In the genomic region with DNA sequence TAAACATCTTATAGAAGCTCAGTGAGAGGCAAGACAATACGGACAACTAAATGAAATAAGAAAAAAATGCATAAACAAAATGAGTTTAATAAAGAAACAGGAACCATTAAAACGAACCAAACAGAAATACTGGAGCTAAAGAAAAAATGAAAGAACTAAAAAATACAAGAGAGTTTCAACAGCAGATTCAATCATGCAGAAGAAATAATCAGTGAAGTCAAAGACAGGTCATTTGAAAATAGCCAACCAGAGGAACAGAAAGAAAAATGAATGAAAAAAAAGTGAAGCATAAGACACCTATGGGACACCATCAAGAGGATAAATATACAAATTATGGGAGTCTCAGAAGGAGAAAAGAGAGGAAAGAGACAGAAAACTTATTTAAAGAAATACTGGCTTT, we compare ENCODE assay signal across 31 cellular contexts. TPM values are rescaled to one million over a fixed set of nuclear protein-coding genes. Genes with fewer than 3 reads are reported as not detected.
"Had no signal": no experiment of that assay in that cellular context is flagged by ENCODE, and none has a peak within 500 bp of the region (broad histone marks: within the 10 kb centered on the region; RNA-seq: fewer than 3 reads in every experiment).

No MANE protein-coding gene starts in this region.

- H3K9me3 ChIP-seq: testis, thyroid gland, uterus had no signal

- H3K4me1 ChIP-seq: stomach, testis, thyroid gland, tibial nerve, transverse colon, upper lobe of left lung, upper lobe of right lung, uterus, vagina had no signal

- H3K36me3 ChIP-seq: stomach, suprapubic skin, thoracic aorta, thyroid gland, tibial artery, tibial nerve, transverse colon, upper lobe of left lung, upper lobe of right lung, uterus, vagina had no signal

- FAIRE-seq: urothelium cell line had no signal

- DNase-seq: stimulated activated CD4-positive, alpha-beta T cell treated with anti-CD3 and anti-CD28 coated beads, Interleukin-2, amount 100 ng/mL, for 48 hours; stimulated activated CD4-positive, alpha-beta T cell treated with anti-CD3 and anti-CD28 coated beads, Interleukin-4, amount 100 ng/mL, for 1 hour; stimulated activated CD4-positive, alpha-beta T cell treated with anti-CD3 and anti-CD28 coated beads, Interleukin-4, amount 100 ng/mL, for 24 hours; stimulated activated CD4-positive, alpha-beta T cell treated with anti-CD3 and anti-CD28 coated beads, Interleukin-4, amount 100 ng/mL, for 4 hours; stimulated activated CD8-positive, alpha-beta memory T cell treated with anti-CD3 and anti-CD28 coated beads, Interleukin-4, amount 100 ng/mL, for 48 hours; stimulated activated naive B cell treated with anti-CD40 and anti-IgM and Interleukin-4, amounts not matched to agents 10 μg/mL and 1 μg/mL and 100 μg/mL, for 72 hours; stimulated activated naive CD4-positive, alpha-beta T cell; stimulated activated naive CD4-positive, alpha-beta T cell treated with Interleukin-2 at 50 U/mL for 16 hours; stimulated activated naive CD8-positive, alpha-beta T cell treated with anti-CD3 and anti-CD28 coated beads, Interleukin-15, amount 100 ng/mL, for 72 hours; stimulated activated naive CD8-positive, alpha-beta T cell treated with anti-CD3 and anti-CD28 coated beads, Interleukin-15, Interleukin-2, amounts not matched to agents 100 U/mL and 50 U/mL, for 24 hours; stomach; substantia nigra; testis; thyroid gland; tibial artery; transverse colon; trophoblast cell; upper lobe of left lung; upper lobe of right lung; uterus had no signal

- H3K27ac ChIP-seq: stomach, suprapubic skin, testis, thoracic aorta, thyroid gland, tibial artery, tibial nerve, transverse colon, upper lobe of left lung, upper lobe of right lung, uterus, vagina had no signal

- H3K4me3 ChIP-seq: stomach, suprapubic skin, testis, thoracic aorta, thyroid gland, tibial artery, tibial nerve, transverse colon, upper lobe of left lung, upper lobe of right lung, uterus, vagina had no signal

- ATAC-seq: stimulated activated effector memory CD8-positive, alpha-beta T cell treated with anti-CD3 and anti-CD28 coated beads, Interleukin-12 subunit alpha, Interleukin-12 subunit beta, amount 100 ng/mL, for 72 hours; stimulated activated memory B cell treated with anti-CD40 and anti-IgM and Interleukin-4, amounts not matched to agents 10 μg/mL and 1 μg/mL and 100 μg/mL, for 72 hours; stimulated activated naive B cell treated with anti-CD40 and anti-IgM and Interleukin-4, amounts not matched to agents 10 μg/mL and 1 μg/mL and 100 μg/mL, for 72 hours; stimulated activated naive CD8-positive, alpha-beta T cell treated with anti-CD3 and anti-CD28 coated beads, Interleukin-15, amount 100 ng/mL, for 72 hours; stimulated activated naive CD8-positive, alpha-beta T cell treated with anti-CD3 and anti-CD28 coated beads, Interleukin-15, Interleukin-2, amounts not matched to agents 100 U/mL and 50 U/mL, for 24 hours; upper lobe of right lung had no signal

- H3K27me3 ChIP-seq: testis, thyroid gland, tibial nerve, upper lobe of left lung, upper lobe of right lung, uterus, vagina had no signal

RNA-seq across cellular contexts. Expression of a gene that starts 42.5 kb away (rescaled TPM):
- total RNA-seq: stomach, subcutaneous adipose tissue, suprapubic skin, temporal lobe, thoracic aorta, thyroid gland, tibial nerve, transverse colon, upper lobe of left lung, upper lobe of right lung, ureter, urinary bladder, uterus, vagina had no signal
- polyA plus RNA-seq: stomach, urinary bladder had no signal
